1 cellular context compared by ENCODE assay signal in genomic region chr3:141077631-141078030, GRCh38.
TF ChIP-seq lines count a peak whose summit lies in the region.

No MANE protein-coding gene starts in this region.

TF ChIP-seq in H1, 55 proteins besides CTCF, POLR2A, EP300 and RAD21:
- TF ChIP-seq RBBP5 (IDR thresholded peaks at IDR 0.05; ENCODE audit: borderline replicate concordance, low read depth, low read length) (no peak), MAX (IDR thresholded peaks at IDR 0.05) (no peak), POU5F1 (IDR thresholded peaks at IDR 0.05; ENCODE audit: low read depth, low read length) (no peak), ATF3 (IDR thresholded peaks at IDR 0.05; ENCODE audit: insufficient read depth, low read depth, low read length) (no peak), USF2 (IDR thresholded peaks at IDR 0.05; ENCODE audit: low read length) (no peak), HDAC6 (IDR thresholded peaks at IDR 0.05; ENCODE audit: low read depth, low read length) (no peak), RXRA (IDR thresholded peaks at IDR 0.05; ENCODE audit: insufficient read depth, low read depth, low read length) (no peak), FOSL1 (IDR thresholded peaks at IDR 0.05; ENCODE audit: insufficient read depth, low read depth, low read length) (no peak), CTBP2 (IDR thresholded peaks at IDR 0.05; ENCODE audit: borderline replicate concordance, insufficient read depth, insufficient read length, low read length) (no peak)
